ENCODE assay signal across 18 cellular contexts in the genomic region with DNA sequence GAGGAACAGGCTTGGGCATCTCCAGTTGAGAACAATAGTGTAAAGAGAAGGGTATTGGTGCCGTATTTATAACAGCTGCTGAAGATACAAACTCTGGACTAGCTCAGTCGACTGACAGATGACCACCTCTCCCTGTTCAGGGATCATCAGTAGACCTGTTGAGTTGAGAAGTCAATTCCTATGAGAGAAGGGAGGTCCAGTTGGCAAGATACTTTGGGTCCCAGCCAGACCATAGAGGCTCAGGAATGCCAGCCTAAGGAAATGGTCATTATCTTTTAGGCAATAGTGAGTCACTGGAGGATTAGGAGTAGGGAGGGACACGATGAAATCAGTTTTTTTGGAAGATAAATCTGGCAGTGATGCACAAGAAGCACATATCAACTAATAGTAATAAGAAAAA.
DNase-seq lines count a peak whose midpoint lies in the region; ATAC-seq, FAIRE-seq and TF ChIP-seq lines count a peak whose summit lies in the region.
"Had no signal": no experiment of that assay in that cellular context is flagged by ENCODE, and none has a peak within 500 bp of the region (broad histone marks: within the 10 kb centered on the region; RNA-seq: fewer than 3 reads in every experiment).

No MANE protein-coding gene starts in this region.

- H3K9ac ChIP-seq in astrocyte (ENCODE audit: low read length): no peak overlapping the region

- no peak overlapping the region for H3K27ac Mint-ChIP-seq in astrocyte (ENCODE audit: unreplicated experiment)
- H3K27ac Mint-ChIP-seq: endodermal cell, memory B cell, WTC11 had no signal

- peaks cover 40% of the 10 kb centered on the region for H3K4me1 Mint-ChIP-seq in astrocyte (ENCODE audit: low read depth, unreplicated experiment)
- H3K4me1 Mint-ChIP-seq: endodermal cell, memory B cell had no signal

- ATAC-seq in heart left ventricle: peak; percentile 32 to 68 (median 48)
- peak in 7 of 8 donors; percentile 28 to 84 (median 56) for ATAC-seq in heart right ventricle
- ATAC-seq in HG02623 (IDR thresholded peaks at IDR 0.05; ENCODE audit: unreplicated experiment): no peak
- ATAC-seq: WTC11 had no signal

- TF ChIP-seq CTCF in heart left ventricle (IDR thresholded peaks at IDR 0.05) (no peak), right atrium auricular region (IDR thresholded peaks at IDR 0.05) (no peak), astrocyte (IDR thresholded peaks at IDR 0.05; ENCODE audit: insufficient read depth, low read depth, low read length) (no peak), heart right ventricle (IDR thresholded peaks at IDR 0.05) (no peak), uterus (IDR thresholded peaks at IDR 0.05) (no peak)

- no peaks in the 10 kb centered on the region for H3K27me3 Mint-ChIP-seq in astrocyte (ENCODE audit: low read depth, unreplicated experiment)

- WGBS in heart left ventricle, 4 donors: 49 to 66% (median 61%) methylated on average over 3 of the region's 3 CpGs
- WGBS in heart right ventricle, 2 donors: 61 to 62% methylated on average over 3 of the region's 3 CpGs

- H2AFZ ChIP-seq in astrocyte (ENCODE audit: low read depth, low read length): no peak overlapping the region

- H3K4me3 ChIP-seq in heart left ventricle (no peak overlapping the region), right atrium auricular region (no peak overlapping the region), astrocyte (ENCODE audit: insufficient read depth, low read depth, low read length) (no peak overlapping the region), heart right ventricle (no peak overlapping the region), uterus (no peak overlapping the region)
- H3K4me3 ChIP-seq: adrenal gland, SK-N-MC, transverse colon had no signal

- no peaks in the 10 kb centered on the region for H3K79me2 ChIP-seq in astrocyte (ENCODE audit: insufficient read depth, low read length)

- H4K20me1 ChIP-seq in astrocyte (ENCODE audit: insufficient read depth, low read length): peaks cover 5% of the 10 kb centered on the region

- peaks cover 0 to 10% (median 0%) of the 10 kb centered on the region in 9 donors for H3K36me3 ChIP-seq in heart left ventricle
- no peaks in the 10 kb centered on the region for H3K36me3 ChIP-seq in right atrium auricular region
- H3K36me3 ChIP-seq in astrocyte (ENCODE audit: insufficient read depth, low read length): no peaks in the 10 kb centered on the region
- H3K36me3 ChIP-seq in heart right ventricle: peaks cover 0 to 10% (median 0%) of the 10 kb centered on the region in 9 donors
- H3K36me3 ChIP-seq in uterus: no peaks in the 10 kb centered on the region
- H3K36me3 ChIP-seq: adrenal gland, transverse colon had no signal

- peaks cover 5% of the 10 kb centered on the region for H3K36me3 Mint-ChIP-seq in astrocyte (ENCODE audit: low read depth, unreplicated experiment)
- H3K36me3 Mint-ChIP-seq: WTC11 had no signal

- H3K27me3 ChIP-seq in heart left ventricle (no peaks in the 10 kb centered on the region), right atrium auricular region (no peaks in the 10 kb centered on the region), astrocyte (ENCODE audit: insufficient read depth, low read length) (no peaks in the 10 kb centered on the region), heart right ventricle (no peaks in the 10 kb centered on the region), uterus (no peaks in the 10 kb centered on the region)
- H3K27me3 ChIP-seq: adrenal gland, transverse colon had no signal

- H3K4me1 ChIP-seq in heart left ventricle: peaks cover 0 to 10% (median 0%) of the 10 kb centered on the region in 12 donors
- no peaks in the 10 kb centered on the region for H3K4me1 ChIP-seq in right atrium auricular region
- peaks cover 2% of the 10 kb centered on the region for H3K4me1 ChIP-seq in astrocyte (ENCODE audit: insufficient read depth, low read length)
- H3K4me1 ChIP-seq in heart right ventricle: peaks cover 0 to 9% (median 0%) of the 10 kb centered on the region in 9 donors
- no peaks in the 10 kb centered on the region for H3K4me1 ChIP-seq in uterus
- H3K4me1 ChIP-seq: adrenal gland, transverse colon had no signal

- no peak overlapping the region for H3K4me3 Mint-ChIP-seq in astrocyte (ENCODE audit: unreplicated experiment)
- H3K4me3 Mint-ChIP-seq: endodermal cell, memory B cell, WTC11 had no signal

- H3K9me3 Mint-ChIP-seq in astrocyte (ENCODE audit: unreplicated experiment): no peaks in the 10 kb centered on the region
- H3K9me3 Mint-ChIP-seq: endodermal cell, memory B cell, WTC11 had no signal

- intact Hi-C loops in heart left ventricle (cut with DNase I) (no loop called here), heart right ventricle (cut with DNase I) (no loop called here), uterus (cut with DNase I; ENCODE audit: low total_unique reads) (no loop called here)

- H3K27ac ChIP-seq in heart left ventricle: no peak overlapping the region
- no peak overlapping the region for H3K27ac ChIP-seq in right atrium auricular region
- H3K27ac ChIP-seq in astrocyte (ENCODE audit: low read depth, low read length): no peak overlapping the region
- no peak overlapping the region for H3K27ac ChIP-seq in heart right ventricle
- H3K27ac ChIP-seq in uterus: no peak overlapping the region
- H3K27ac ChIP-seq: adrenal gland, SK-N-MC, transverse colon had no signal

- H3K9me3 ChIP-seq in heart left ventricle (no peaks in the 10 kb centered on the region), right atrium auricular region (no peaks in the 10 kb centered on the region), astrocyte (ENCODE audit: insufficient read depth, low read depth, low read length) (no peaks in the 10 kb centered on the region), heart right ventricle (no peaks in the 10 kb centered on the region), uterus (no peaks in the 10 kb centered on the region)
- H3K9me3 ChIP-seq: adrenal gland, transverse colon had no signal

- TF ChIP-seq POLR2A in heart left ventricle (IDR thresholded peaks at IDR 0.05) (no peak), uterus (IDR thresholded peaks at IDR 0.05) (no peak)

- FAIRE-seq in astrocyte (lab: Jason Lieb, UNC): peak; percentile 72

- H3K4me2 ChIP-seq in astrocyte (ENCODE audit: low read length): no peak overlapping the region

- DNase-seq in heart left ventricle (no peak), right atrium auricular region (ENCODE audit: low spot score) (no peak), astrocyte (ENCODE audit: low read depth) (peak; percentile 55), heart right ventricle (no peak), uterus (no peak), GOT3 (lab: John Stamatoyannopoulos, UW) (no peak), NCI-H748 treated with DMSO at 0.1 percent for 48 hours (lab: John Stamatoyannopoulos, UW) (no peak)
- DNase-seq: activated CD8-positive, alpha-beta memory T cell treated with anti-CD3 and anti-CD28 coated beads, Interleukin-2, amount 50 U/mL, for 4 hours; adrenal gland; endodermal cell; Karpas-422; NCI-H187 treated with DMSO at 0.1 percent for 48 hours; nucleus accumbens; transverse colon had no signal
